In genomic region chr10:37937864-37938263, GRCh38 we compare ENCODE assay signal across 25 cellular contexts.
"Had no signal": no experiment of that assay in that cellular context is flagged by ENCODE, and none has a peak within 500 bp of the region (broad histone marks: within the 10 kb centered on the region; RNA-seq: fewer than 3 reads in every experiment).

No MANE protein-coding gene starts in this region.

- ATAC-seq: gastrocnemius medialis; left ventricle myocardium superior; lower lobe of right lung; naive thymus-derived CD8-positive, alpha-beta T cell; stimulated activated memory B cell treated with anti-CD40 and anti-IgM and Interleukin-4, amounts not matched to agents 10 μg/mL and 1 μg/mL and 100 μg/mL, for 72 hours; stimulated activated naive CD8-positive, alpha-beta T cell treated with anti-CD3 and anti-CD28 coated beads, Interleukin-15, Interleukin-2, amounts not matched to agents 100 U/mL and 50 U/mL, for 24 hours had no signal

- H3K36me3 ChIP-seq: esophagus squamous epithelium, gastrocnemius medialis, lower lobe of right lung, prostate gland, right atrium auricular region, sigmoid colon, tibial artery had no signal

- H3K4me1 ChIP-seq: esophagus squamous epithelium, gastrocnemius medialis, lower lobe of right lung, prostate gland, right atrium auricular region, testis, tibial artery had no signal

- FAIRE-seq: endothelial cell of umbilical vein, keratinocyte had no signal

- H3K9me3 ChIP-seq: esophagus squamous epithelium, gastrocnemius medialis, lower lobe of right lung, prostate gland, right atrium auricular region, sigmoid colon, testis, tibial artery had no signal

- H3K27me3 ChIP-seq: dorsolateral prefrontal cortex, esophagus squamous epithelium, gastrocnemius medialis, right atrium auricular region, sigmoid colon, testis, tibial artery had no signal

- H3K4me3 ChIP-seq: dorsolateral prefrontal cortex, esophagus squamous epithelium, gastrocnemius medialis, lower lobe of right lung, prostate gland, right atrium auricular region, sigmoid colon, testis, tibial artery had no signal

- DNase-seq: cortex of kidney; dorsolateral prefrontal cortex; effector CD8-positive, alpha-beta T cell; endodermal cell; erythroblast; esophagus squamous epithelium; gastrocnemius medialis; head of caudate nucleus; left ventricle myocardium superior; lower lobe of right lung; naive thymus-derived CD8-positive, alpha-beta T cell; nephron progenitor cell; nucleus accumbens; sigmoid colon; stimulated activated CD4-positive, alpha-beta T cell treated with anti-CD3 and anti-CD28 coated beads, Interleukin-2, amount 100 ng/mL, for 24 hours; stimulated activated CD4-positive, alpha-beta T cell treated with anti-CD3 and anti-CD28 coated beads, Interleukin-4, amount 100 ng/mL, for 4 hours; stimulated activated naive CD8-positive, alpha-beta T cell treated with anti-CD3 and anti-CD28 coated beads, Interleukin-15, Interleukin-2, amounts not matched to agents 100 U/mL and 50 U/mL, for 24 hours; substantia nigra; testis; tibial artery had no signal

- H3K27ac ChIP-seq: dorsolateral prefrontal cortex, esophagus squamous epithelium, gastrocnemius medialis, lower lobe of right lung, prostate gland, right atrium auricular region, sigmoid colon, testis, tibial artery had no signal
